ENCODE assay signal across 1 cellular context in genomic region chr5:126269511-126269910, GRCh38.
TF ChIP-seq lines count a peak whose summit lies in the region.

No MANE protein-coding gene starts in this region.

TF ChIP-seq in GM23338, 12 proteins besides CTCF, POLR2A, EP300 and RAD21:
- TF ChIP-seq ZNF462 (CRISPR knock-in tag; IDR thresholded peaks at IDR 0.05) (no peak), STAT1 (IDR thresholded peaks at IDR 0.05; ENCODE audit: unreplicated experiment) (no peak), EZH2 (IDR thresholded peaks at IDR 0.05; ENCODE audit: low read depth, unreplicated experiment) (no peak), ZNF114 (CRISPR knock-in tag; IDR thresholded peaks at IDR 0.05) (no peak), JUNB (IDR thresholded peaks at IDR 0.05; ENCODE audit: unreplicated experiment) (no peak), NANOG (IDR thresholded peaks at IDR 0.05; ENCODE audit: borderline replicate concordance) (no peak), ETS1 (IDR thresholded peaks at IDR 0.05) (no peak), ZNF331 (CRISPR knock-in tag; IDR thresholded peaks at IDR 0.05; ENCODE audit: low read depth) (no peak), CREB1 (CRISPR knock-in tag; IDR thresholded peaks at IDR 0.05; ENCODE audit: low read depth) (no peak)
